Comparison of ENCODE assay signal across 14 cellular contexts in genomic region chr4:76525751-76526150, GRCh38.
"Had no signal": no experiment of that assay in that cellular context is flagged by ENCODE, and none has a peak within 500 bp of the region (broad histone marks: within the 10 kb centered on the region; RNA-seq: fewer than 3 reads in every experiment).

No MANE protein-coding gene starts in this region.

- H3K27ac ChIP-seq: gastrocnemius medialis, suprapubic skin had no signal

- H3K27me3 ChIP-seq: gastrocnemius medialis, suprapubic skin had no signal

- H3K9me3 ChIP-seq: suprapubic skin had no signal

- H3K4me1 ChIP-seq: gastrocnemius medialis, suprapubic skin had no signal

- H3K36me3 ChIP-seq: gastrocnemius medialis, suprapubic skin had no signal

- DNase-seq: activated CD4-positive, alpha-beta T cell treated with anti-CD3 and anti-CD28 coated beads, Interleukin-2, amount 50 U/mL, for 1 hour; activated CD8-positive, alpha-beta memory T cell treated with anti-CD3 and anti-CD28 coated beads, Interleukin-2, amount 50 U/mL, for 4 hours; activated effector memory CD4-positive, alpha-beta T cell treated with Interleukin-2 at 50 U/mL for 16 hours; activated naive CD4-positive, alpha-beta T cell treated with anti-CD3 and anti-CD28 coated beads, Interleukin-2, amount 50 U/mL, for 16 hours; activated T-cell treated with anti-CD3 and anti-CD28 coated beads, Interleukin-2, amount 50 U/mL, for 4 hours; effector CD8-positive, alpha-beta T cell; gastrocnemius medialis; head of caudate nucleus; nucleus accumbens; posterior cingulate gyrus; T1000 had no signal

- H3K4me3 ChIP-seq: gastrocnemius medialis, suprapubic skin had no signal

- ATAC-seq: activated T-cell treated with anti-CD3 and anti-CD28 coated beads, Interleukin-2, amount 50 U/mL, for 4 hours; esophagus mucosa; gastrocnemius medialis had no signal

- FAIRE-seq: astrocyte had no signal
